In genomic region chr7:128920913-128921582, GRCh38 we compare ENCODE assay signal across 17 cellular contexts. TPM values are rescaled to one million over a fixed set of nuclear protein-coding genes. Genes with fewer than 3 reads are reported as not detected.
DNase-seq lines count a peak whose midpoint lies in the region; ATAC-seq and TF ChIP-seq lines count a peak whose summit lies in the region.
"Had no signal": no experiment of that assay in that cellular context is flagged by ENCODE, and none has a peak within 500 bp of the region (broad histone marks: within the 10 kb centered on the region; RNA-seq: fewer than 3 reads in every experiment).

No MANE protein-coding gene starts in this region.

- intact Hi-C loops in sciatic nerve (cut with DNase I), result no loop called here

- no peak for ATAC-seq in sciatic nerve
- ATAC-seq: left lobe of liver, mucosa of descending colon had no signal

- TF ChIP-seq CTCF in GM20000 (IDR thresholded peaks at IDR 0.05; ENCODE audit: extremely low read depth, missing control alignments), result no peak

- DNase-seq in activated effector memory CD4-positive, alpha-beta T cell treated with anti-CD3 and anti-CD28 coated beads, Interleukin-2, amount 50 U/mL, for 16 hours, result peak; percentile 61
- DNase-seq in activated effector memory CD4-positive, alpha-beta T cell treated with Interleukin-2 at 50 U/mL for 16 hours, result no peak
- DNase-seq in NCI-H69 (lab: John Stamatoyannopoulos, UW) (peak; percentile 16), islet precursor cell (peak; percentile 33), sciatic nerve (ENCODE audit: low spot score) (peak; percentile 53), GM19238 (ENCODE audit: insufficient read length, low spot score) (no peak), NCI-H2081 (lab: John Stamatoyannopoulos, UW) (no peak), GM20000 (ENCODE audit: low spot score) (no peak)
- DNase-seq: brain microvascular endothelial cell; EL; HCEC 1CT; NCI-H1417 treated with DMSO at 0.1 percent for 48 hours; NCI-H526 treated with DMSO at 0.1 percent for 48 hours; stimulated activated naive B cell treated with anti-CD40 and anti-IgM and Interleukin-4, amounts not matched to agents 10 μg/mL and 1 μg/mL and 100 μg/mL, for 72 hours had no signal

RNA-seq across cellular contexts. Expression of gene KCP, which starts 10.5 kb away (rescaled TPM):
- total RNA-seq in sciatic nerve, result 1.8 TPM
- total RNA-seq: activated T-helper 2 cell treated with anti-CD3 and anti-CD28 coated beads, Interferon-gamma antibody, Interleukin-2, Interleukin-4, amounts not matched to agents 10 μg/mL and 5 μg/mL and 100 μg/mL, durations not matched to agents 14 hours and 24 hours and 36 hours had no signal

RNA-seq across cellular contexts. Expression of gene IRF5, which starts 16.7 kb away (rescaled TPM):
- total RNA-seq in sciatic nerve, result 8.7 TPM

RNA-seq across cellular contexts. Expression of gene ATP6V1F, which starts 58.4 kb away (rescaled TPM):
- total RNA-seq in sciatic nerve, result 89.6 TPM

Comparison
In these comparisons a context has a peak if more than half of its experiments do, and no peak if none do; other contexts are left out.
1. DNase-seq: peak in activated effector memory CD4-positive, alpha-beta T cell treated with anti-CD3 and anti-CD28 coated beads, Interleukin-2, amount 50 U/mL, for 16 hours (single experiment), NCI-H69 (single experiment), islet precursor cell (single experiment) and sciatic nerve (single experiment); none in activated effector memory CD4-positive, alpha-beta T cell treated with Interleukin-2 at 50 U/mL for 16 hours (single experiment), GM19238 (single experiment), NCI-H2081 (0 of 2) and GM20000 (single experiment).